8 cellular contexts compared by ENCODE assay signal in the genomic region with DNA sequence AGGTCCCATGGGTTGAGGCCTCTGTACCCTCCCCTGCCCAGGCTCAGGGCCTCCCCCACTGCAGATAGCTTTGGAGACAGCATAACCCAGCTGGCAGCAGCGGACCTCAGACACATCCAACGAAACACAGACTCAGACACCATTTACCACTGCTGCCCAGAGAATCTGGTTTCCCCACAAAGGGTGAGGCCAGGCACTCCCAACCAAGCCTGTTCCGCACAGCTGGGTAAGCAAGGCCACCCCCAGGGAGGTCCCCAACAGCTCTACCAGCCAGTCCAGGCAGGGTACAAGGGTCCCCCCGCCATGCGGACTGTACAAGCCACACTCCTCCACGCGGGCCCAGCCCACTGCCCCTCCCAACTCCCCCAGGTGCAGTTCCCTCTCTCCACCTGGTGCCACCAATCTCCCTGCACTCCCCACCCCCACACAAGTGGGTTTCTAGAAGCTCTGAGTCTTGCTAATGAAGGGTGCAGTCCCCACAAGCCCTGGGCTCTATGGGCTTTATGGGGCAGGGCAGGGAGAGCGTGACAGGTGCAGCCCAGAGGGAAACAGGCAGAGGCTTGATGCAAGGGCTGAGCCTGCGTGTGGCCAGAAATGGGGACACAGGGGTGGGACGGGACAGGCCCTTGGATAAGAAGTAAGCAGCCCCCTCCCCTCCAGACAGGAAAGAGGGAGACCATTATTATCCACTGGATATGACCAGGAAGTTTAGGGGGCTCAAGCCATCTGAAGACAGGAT. TPM values are rescaled to one million over a fixed set of nuclear protein-coding genes. Genes with fewer than 3 reads are reported as not detected.
A peak's percentile ranks its signal among the peaks of the same experiment; 100 is the strongest.
DNase-seq lines count a peak whose midpoint lies in the region; ATAC-seq, FAIRE-seq and TF ChIP-seq lines count a peak whose summit lies in the region.

No MANE protein-coding gene starts in this region.

- BruUV-seq in mammary epithelial cell (replicated peaks; lab: Mats Ljungman, UMichigan) = no TSS peak

- no peaks in the 10 kb centered on the region for H3K9me2 ChIP-seq in OCI-LY1 (ENCODE audit: low read depth, low read length)

- H3K27ac ChIP-seq in HEK293 (ENCODE audit: extremely low read depth, low read depth, low read length) = no peak overlapping the region
- H3K27ac ChIP-seq in OCI-LY1 (ENCODE audit: low read depth, low read length, poor library complexity, severe bottlenecking) = peak overlapping the region; percentile 42
- H3K27ac ChIP-seq in esophagus squamous epithelium = peak overlapping the region; percentile 75 to 90 (median 85)
- peak overlapping the region; percentile 69 to 92 for H3K27ac ChIP-seq in small intestine (ENCODE audit: low read depth in 1 of 2, low read length in 1 of 2)
- no peak overlapping the region for H3K27ac ChIP-seq in mammary epithelial cell (ENCODE audit: insufficient read depth, low read depth, low read length)

- H3K36me3 ChIP-seq in HEK293 (ENCODE audit: control insufficient read depth in 2 of 2, insufficient read depth in 1 of 2, low read length in 2 of 2) (no peaks in the 10 kb centered on the region), OCI-LY1 (ENCODE audit: insufficient read depth, low read length) (no peaks in the 10 kb centered on the region), esophagus squamous epithelium (peaks cover 0 to 9% (median 0%) of the 10 kb centered on the region in 3 donors), small intestine (ENCODE audit: control insufficient read depth in 2 of 2, insufficient read depth in 2 of 2, low read length in 2 of 2) (peaks cover 0 to 2% of the 10 kb centered on the region in 2 donors), mammary epithelial cell (ENCODE audit: insufficient read depth, low read length) (no peaks in the 10 kb centered on the region)

- WGBS in esophagus squamous epithelium, 2 donors = 47 to 62% methylated on average over 3 to 6 of the region's 10 CpGs
- WGBS in small intestine, 3 donors = 10 to 46% (median 24%) methylated on average over 10 of the region's 10 CpGs
- 90% methylated on average over 5 of the region's 10 CpGs for WGBS in mammary epithelial cell (ENCODE audit: low coverage, missing lambda C conversion rate)

- H4K20me1 ChIP-seq in OCI-LY1 (ENCODE audit: insufficient read depth, low read length) (no peaks in the 10 kb centered on the region), mammary epithelial cell (ENCODE audit: insufficient read depth, low read length) (no peaks in the 10 kb centered on the region)

- H3K9ac ChIP-seq in OCI-LY1 (ENCODE audit: low read length) = no peak overlapping the region; the same call in 1 of the 2 replicates
- no peak overlapping the region for H3K9ac ChIP-seq in mammary epithelial cell (ENCODE audit: insufficient read depth, low read length)

- CTCF ChIA-PET in HEK293 (lab: Yijun Ruan, JAX) (interaction anchor here (0.7 to 2.6 kb wide), 10 partner anchors 13 to 153 kb away, joined by 3 to 14 read pairs (median 3); a partner anchor contains a TSS), mammary epithelial cell (lab: Charles Lee; ENCODE audit: low non-redundant PET) (no interaction called here)

- peak overlapping the region; percentile 26; the same call in 1 of the 2 replicates for H3K4me2 ChIP-seq in OCI-LY1 (ENCODE audit: low read length)
- H3K4me2 ChIP-seq in mammary epithelial cell (ENCODE audit: insufficient read depth, low read depth, low read length) = no peak overlapping the region

- H3F3A ChIP-seq in OCI-LY1 (ENCODE audit: insufficient read depth, low read length) = no peaks in the 10 kb centered on the region

- no peak for TF ChIP-seq CTCF in HEK293 (tag by site-specific recombination; IDR thresholded peaks at IDR 0.05)
- no peak for TF ChIP-seq CTCF in OCI-LY1 (IDR thresholded peaks at IDR 0.05; ENCODE audit: low read length)
- TF ChIP-seq CTCF in esophagus squamous epithelium (IDR thresholded peaks at IDR 0.05) = no peak
- TF ChIP-seq CTCF in mammary epithelial cell (conservative IDR thresholded peaks at IDR 0.05 in 1 of 2, IDR thresholded peaks at IDR 0.05 in 1 of 2; ENCODE audit: extremely low read depth in 1 of 2, insufficient read depth in 1 of 2, low read depth in 1 of 2, low read length in 2 of 2) = no peak

- intact Hi-C loops in esophagus squamous epithelium (cut with DNase I) (no loop called here), mammary epithelial cell (cut with micrococcal nuclease) (no loop called here)

- H3K9me3 ChIP-seq in HEK293 (ENCODE audit: control insufficient read depth, insufficient read depth, low read depth, low read length) (no peaks in the 10 kb centered on the region), OCI-LY1 (ENCODE audit: low read length) (no peaks in the 10 kb centered on the region), esophagus squamous epithelium (no peaks in the 10 kb centered on the region), small intestine (ENCODE audit: control insufficient read depth, low read depth) (no peaks in the 10 kb centered on the region), mammary epithelial cell (replicated peaks; ENCODE audit: insufficient read depth, low read length) (no peaks in the 10 kb centered on the region)

- H3K4me3 ChIP-seq in HEK293 (ENCODE audit: low read depth, low read length) = no peak overlapping the region
- H3K4me3 ChIP-seq in OCI-LY1 (ENCODE audit: low read depth, low read length, poor library complexity, severe bottlenecking) = no peak overlapping the region
- H3K4me3 ChIP-seq in esophagus squamous epithelium = peak overlapping the region in 3 of 4 donors; percentile 11 to 46 (median 12)
- H3K4me3 ChIP-seq in small intestine (ENCODE audit: low read depth in 1 of 2, low read length in 2 of 2) = peak overlapping the region in 1 of 2 donors; percentile 35
- H3K4me3 ChIP-seq in mammary epithelial cell (replicated peaks in 1 of 3; ENCODE audit: insufficient read depth in 1 of 3, low read depth in 2 of 3, low read length in 3 of 3) = no peak overlapping the region

- no peak for TF ChIP-seq POLR2A in esophagus squamous epithelium (IDR thresholded peaks at IDR 0.05)

- no peak for FAIRE-seq in small intestine (lab: Jason Lieb, UNC)

- H2AFZ ChIP-seq in OCI-LY1 (ENCODE audit: low read length) (no peak overlapping the region), mammary epithelial cell (ENCODE audit: low read depth, low read length) (no peak overlapping the region)

- in situ Hi-C loops in mammary epithelial cell (cut with MboI; ENCODE audit: low sequenced_read_pairs in 2 of 2) = no loop called here

- dilution Hi-C loops in mammary epithelial cell (cut with HindIII; ENCODE audit: low sequenced_read_pairs) = no loop called here

- peak; percentile 53 for ATAC-seq in GM18511 (IDR thresholded peaks at IDR 0.05; ENCODE audit: unreplicated experiment)

- H3K4me1 ChIP-seq in HEK293 (ENCODE audit: control insufficient read depth, insufficient read depth, low read length) = peaks cover 4% of the 10 kb centered on the region; the same call in 1 of the 2 replicates
- peaks cover 38% of the 10 kb centered on the region for H3K4me1 ChIP-seq in OCI-LY1 (ENCODE audit: insufficient read depth, low read length, severe bottlenecking)
- peaks cover 37 to 78% (median 41%) of the 10 kb centered on the region in 3 donors for H3K4me1 ChIP-seq in esophagus squamous epithelium
- peaks cover 4 to 23% of the 10 kb centered on the region in 2 donors for H3K4me1 ChIP-seq in small intestine (ENCODE audit: control insufficient read depth in 2 of 2, insufficient read depth in 1 of 2, low read depth in 1 of 2, low read length in 1 of 2)
- H3K4me1 ChIP-seq in mammary epithelial cell (ENCODE audit: insufficient read depth, low read length) = peaks cover 14% of the 10 kb centered on the region

- no peaks in the 10 kb centered on the region for H3K79me2 ChIP-seq in OCI-LY1 (ENCODE audit: insufficient read depth, low read length)
- H3K79me2 ChIP-seq in mammary epithelial cell (ENCODE audit: insufficient read depth, low read length) = peaks cover 44% of the 10 kb centered on the region

- POLR2A ChIA-PET in HEK293 (lab: Yijun Ruan, JAX) = no interaction called here

- no peaks in the 10 kb centered on the region for H3K27me3 ChIP-seq in OCI-LY1 (ENCODE audit: insufficient read depth, low read length)
- no peaks in the 10 kb centered on the region for H3K27me3 ChIP-seq in esophagus squamous epithelium
- H3K27me3 ChIP-seq in small intestine (ENCODE audit: control insufficient read depth in 2 of 2, insufficient read depth in 2 of 2, low read length in 2 of 2) = no peaks in the 10 kb centered on the region
- no peaks in the 10 kb centered on the region for H3K27me3 ChIP-seq in mammary epithelial cell (ENCODE audit: insufficient read depth, low read length)

- DNase-seq in esophagus squamous epithelium (lab: John Stamatoyannopoulos, UW) (no peak), small intestine (peak; percentile 76), iPS-NIHi11 (ENCODE audit: low spot score) (no peak), mammary epithelial cell (no peak), Ammon's horn (ENCODE audit: low spot score) (no peak)

TF ChIP-seq in HEK293, 187 proteins besides CTCF, POLR2A, EP300 and RAD21 (continues in another document):
- TF ChIP-seq GLIS1 (tag by site-specific recombination; IDR thresholded peaks at IDR 0.05) (peak; percentile 40; the same call in 1 of the 2 replicates), GLIS2 (tag by site-specific recombination; IDR thresholded peaks at IDR 0.05) (no peak)

RNA-seq across cellular contexts. Expression of a gene that starts 8.8 kb away (rescaled TPM):
- total RNA-seq in esophagus squamous epithelium = 10 to 100 TPM; 27.0 to 38.5 (median 33.7) TPM
- 10 to 100 TPM in 1 of 3 donors, 1 to 10 TPM in 2; 2.0 to 17.7 (median 4.1) TPM for polyA plus RNA-seq in small intestine
- 10 to 100 TPM; 22.0 to 51.3 TPM for total RNA-seq in mammary epithelial cell
- 30.6 TPM for polyA plus RNA-seq in mammary epithelial cell
- polyA minus RNA-seq in mammary epithelial cell = 21.1 TPM

RNA-seq across cellular contexts. Expression of a gene that starts 25.0 kb away (rescaled TPM):
- not detected for total RNA-seq in esophagus squamous epithelium
- polyA plus RNA-seq in small intestine = not detected
- total RNA-seq in mammary epithelial cell = not detected
- 0.16 TPM for polyA plus RNA-seq in mammary epithelial cell
- not detected for polyA minus RNA-seq in mammary epithelial cell

RNA-seq across cellular contexts. Expression of a gene that starts 39.5 kb away (rescaled TPM):
- total RNA-seq in esophagus squamous epithelium (10 to 100 TPM; 11.9 to 19.8 (median 16.3) TPM), mammary epithelial cell (10 to 100 TPM; 20.8 to 21.3 TPM)
- polyA plus RNA-seq in small intestine (10 to 100 TPM in 1 of 3 donors, 1 to 10 TPM in 2; 5.7 to 12.2 (median 6.9) TPM), mammary epithelial cell (14.9 TPM)
- 102 TPM for polyA minus RNA-seq in mammary epithelial cell

RNA-seq across cellular contexts. Expression of a gene that starts 45.1 kb away (rescaled TPM):
- total RNA-seq in esophagus squamous epithelium (10 to 100 TPM in 2 of 4 donors, 1 to 10 TPM in 2; 1.3 to 12.8 (median 6.9) TPM), mammary epithelial cell (10 to 100 TPM in 1 of 2 donors, 1 to 10 TPM in 1; 3.3 to 17.0 TPM)
- polyA plus RNA-seq in small intestine (10 to 100 TPM in 2 of 3 donors, 1 to 10 TPM in 1; 1.1 to 35.4 (median 13.2) TPM), mammary epithelial cell (18.8 TPM)
- polyA minus RNA-seq in mammary epithelial cell = 18.6 TPM

RNA-seq across cellular contexts. Expression of a gene that starts 47.4 kb away (rescaled TPM):
- total RNA-seq in esophagus squamous epithelium = 1 to 10 TPM in 2 of 4 donors, under 1 TPM in 1, not detected in 1; 0.73 to 2.5 (median 1.4) TPM
- 1 to 10 TPM in 2 of 3 donors, not detected in 1; 1.6 to 2.2 TPM for polyA plus RNA-seq in small intestine
- total RNA-seq in mammary epithelial cell = 1 to 10 TPM in 1 of 2 donors, under 1 TPM in 1; 0.66 to 1.2 TPM
- polyA plus RNA-seq in mammary epithelial cell = 0.71 TPM
- polyA minus RNA-seq in mammary epithelial cell = not detected

Comparison
In these comparisons a context has a peak if more than half of its experiments do, and no peak if none do; other contexts are left out.
1. H3K27ac ChIP-seq: peak in OCI-LY1 (single experiment), esophagus squamous epithelium (4 of 4) and small intestine (2 of 2); none in HEK293 (single experiment) and mammary epithelial cell (single experiment).
2. H3K4me3 ChIP-seq: peak in esophagus squamous epithelium (3 of 4); none in HEK293 (single experiment), OCI-LY1 (single experiment) and mammary epithelial cell (0 of 3).